In the genomic region with DNA sequence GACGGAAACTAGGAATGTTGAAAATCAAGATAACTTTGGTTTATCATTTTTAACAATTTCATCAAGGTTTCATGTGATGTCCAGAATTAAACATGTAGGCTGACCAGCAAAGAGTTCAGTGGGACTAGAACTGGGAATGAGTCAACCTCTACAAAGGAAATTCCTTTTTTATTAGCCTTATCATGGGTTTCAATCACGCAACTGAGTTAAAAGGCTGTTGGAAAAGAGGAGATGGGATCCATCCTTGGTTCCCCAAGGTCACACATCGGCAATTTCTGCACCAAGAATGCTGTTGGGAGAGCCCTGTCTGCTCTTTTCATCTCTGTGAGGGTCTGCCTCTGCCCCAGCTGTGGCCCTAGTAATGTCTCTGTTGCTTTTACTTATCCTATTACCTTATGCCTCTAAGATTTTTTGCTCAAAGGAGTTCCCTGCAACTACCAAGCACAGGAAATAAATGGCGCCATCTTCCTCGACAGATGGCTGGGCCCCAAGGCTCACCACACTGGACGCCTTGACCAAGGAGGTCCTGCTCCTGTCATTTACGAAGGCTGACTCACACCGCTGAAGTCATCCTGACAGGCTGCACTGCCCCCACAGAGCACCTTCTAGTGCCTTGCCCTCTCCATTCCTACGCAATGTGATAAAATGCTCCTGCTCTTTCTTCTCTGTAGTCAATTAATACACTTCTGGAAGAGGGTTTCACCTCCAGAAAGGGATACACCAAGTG, we compare ENCODE assay signal across 29 cellular contexts.
"Had no signal": no experiment of that assay in that cellular context is flagged by ENCODE, and none has a peak within 500 bp of the region (broad histone marks: within the 10 kb centered on the region; RNA-seq: fewer than 3 reads in every experiment).

No MANE protein-coding gene starts in this region.

- H3K4me3 ChIP-seq: cardiac muscle cell, Peyer's patch had no signal

- H3K36me3 Mint-ChIP-seq: activated naive CD8-positive, alpha-beta T cell treated with anti-CD3 and anti-CD28 coated beads for 36 hours had no signal

- H3K27me3 Mint-ChIP-seq: activated CD4-positive, alpha-beta T cell treated with anti-CD3 and anti-CD28 coated beads, Interleukin-2, amount 10 ng/mL, durations not matched to agents 24 days and 14 days; activated T-helper 17 cell treated with anti-CD3 and anti-CD28 coated beads, Interleukin-2, amount 50 U/mL, for 72 hours had no signal

- H3K27ac ChIP-seq: cardiac muscle cell, Peyer's patch, RWPE1 had no signal

- DNase-seq: activated CD4-positive, alpha-beta T cell treated with anti-CD3 and anti-CD28 coated beads, Interleukin-2, amount 10 ng/mL, durations not matched to agents 24 days and 14 days; activated CD4-positive, alpha-beta T cell treated with anti-CD3 and anti-CD28 coated beads, Interleukin-2, amount 50 U/mL, for 4 hours; activated CD8-positive, alpha-beta T cell treated with anti-CD3 and anti-CD28 coated beads for 36 hours; activated effector memory CD4-positive, alpha-beta T cell treated with anti-CD3 and anti-CD28 coated beads, Interleukin-2, amount 50 U/mL, for 16 hours; activated naive CD4-positive, alpha-beta T cell; activated naive CD4-positive, alpha-beta T cell treated with anti-CD3 and anti-CD28 coated beads, Interleukin-2, amount 50 U/mL, for 16 hours; activated naive CD8-positive, alpha-beta T cell treated with anti-CD3 and anti-CD28 coated beads for 36 hours; activated T-cell treated with anti-CD3 and anti-CD28 coated beads, Interleukin-2, amount 50 U/mL, for 1 hour; activated T-cell treated with anti-CD3 and anti-CD28 coated beads, Interleukin-2, amount 50 U/mL, for 72 hours; amniotic stem cell; aorta; NCI-H1105; NCI-H1417 treated with DMSO at 0.1 percent for 48 hours; NCI-H187 treated with DMSO at 0.1 percent for 48 hours; NCI-H2081; NCI-H345; NCI-H524 treated with DMSO at 0.1 percent for 48 hours; NK-92 treated with Interleukin-12 subunit alpha and Interleukin-12 subunit beta, amount 100 ng/mL, for 24 hours; PC-3; Peyer's patch; SIG-M5 had no signal

- H3K9me3 ChIP-seq: Peyer's patch had no signal

- H3K36me3 ChIP-seq: cardiac muscle cell, Peyer's patch had no signal

- H3K27ac Mint-ChIP-seq: activated CD4-positive, alpha-beta T cell treated with anti-CD3 and anti-CD28 coated beads, Interleukin-2, amount 10 ng/mL, durations not matched to agents 24 days and 14 days; activated CD8-positive, alpha-beta T cell treated with anti-CD3 and anti-CD28 coated beads for 36 hours; activated naive CD8-positive, alpha-beta T cell treated with anti-CD3 and anti-CD28 coated beads for 36 hours; activated T-cell treated with anti-CD3 and anti-CD28 coated beads, Interleukin-2, amount 50 U/mL, for 72 hours; activated T-helper 17 cell treated with anti-CD3 and anti-CD28 coated beads, Interleukin-2, amount 50 U/mL, for 72 hours; T-helper 1 cell treated with Interleukin-12 subunit alpha and Interleukin-12 subunit beta and Interleukin-4 antibody, amounts not matched to agents 30 μg/mL and 1 μg/mL, for 36 hours; T-helper 2 cell treated with Interferon-gamma antibody and Interleukin-4, amounts not matched to agents 5 μg/mL and 100 μg/mL, for 36 hours had no signal

- H3K9me3 Mint-ChIP-seq: activated CD4-positive, alpha-beta T cell treated with anti-CD3 and anti-CD28 coated beads, Interleukin-2, amount 10 ng/mL, durations not matched to agents 24 days and 14 days; activated CD8-positive, alpha-beta T cell treated with anti-CD3 and anti-CD28 coated beads for 36 hours; activated T-cell treated with anti-CD3 and anti-CD28 coated beads, Interleukin-2, amount 50 U/mL, for 72 hours; activated T-helper 17 cell treated with anti-CD3 and anti-CD28 coated beads, Interleukin-2, amount 50 U/mL, for 72 hours; central memory CD8-positive, alpha-beta T cell; T-helper 1 cell treated with Interleukin-12 subunit alpha and Interleukin-12 subunit beta and Interleukin-4 antibody, amounts not matched to agents 30 μg/mL and 1 μg/mL, for 36 hours; T-helper 2 cell treated with Interferon-gamma antibody and Interleukin-4, amounts not matched to agents 5 μg/mL and 100 μg/mL, for 36 hours had no signal

- FAIRE-seq: TTC549 had no signal

- H3K4me1 ChIP-seq: Peyer's patch had no signal

- H3K4me1 Mint-ChIP-seq: activated CD4-positive, alpha-beta T cell treated with anti-CD3 and anti-CD28 coated beads, Interleukin-2, amount 10 ng/mL, durations not matched to agents 24 days and 14 days; activated naive CD8-positive, alpha-beta T cell treated with anti-CD3 and anti-CD28 coated beads for 36 hours; activated T-helper 17 cell treated with anti-CD3 and anti-CD28 coated beads, Interleukin-2, amount 50 U/mL, for 72 hours; central memory CD8-positive, alpha-beta T cell had no signal

- H3K27me3 ChIP-seq: cardiac muscle cell, Peyer's patch had no signal

- ATAC-seq: activated CD8-positive, alpha-beta T cell treated with anti-CD3 and anti-CD28 coated beads for 36 hours; activated T-cell treated with anti-CD3 and anti-CD28 coated beads, Interleukin-2, amount 50 U/mL, for 72 hours; activated T-helper 17 cell treated with anti-CD3 and anti-CD28 coated beads, Interleukin-2, amount 50 U/mL, for 72 hours; PC-3; Right ventricle myocardium inferior had no signal

- H3K4me3 Mint-ChIP-seq: activated CD4-positive, alpha-beta T cell treated with anti-CD3 and anti-CD28 coated beads, Interleukin-2, amount 10 ng/mL, durations not matched to agents 24 days and 14 days; activated CD8-positive, alpha-beta T cell treated with anti-CD3 and anti-CD28 coated beads for 36 hours; activated naive CD8-positive, alpha-beta T cell treated with anti-CD3 and anti-CD28 coated beads for 36 hours; activated T-cell treated with anti-CD3 and anti-CD28 coated beads, Interleukin-2, amount 50 U/mL, for 72 hours; activated T-helper 17 cell treated with anti-CD3 and anti-CD28 coated beads, Interleukin-2, amount 50 U/mL, for 72 hours; central memory CD8-positive, alpha-beta T cell; T-helper 1 cell treated with Interleukin-12 subunit alpha and Interleukin-12 subunit beta and Interleukin-4 antibody, amounts not matched to agents 30 μg/mL and 1 μg/mL, for 36 hours; T-helper 2 cell treated with Interferon-gamma antibody and Interleukin-4, amounts not matched to agents 5 μg/mL and 100 μg/mL, for 36 hours had no signal
